ENCODE assay signal across 20 cellular contexts in the genomic region with DNA sequence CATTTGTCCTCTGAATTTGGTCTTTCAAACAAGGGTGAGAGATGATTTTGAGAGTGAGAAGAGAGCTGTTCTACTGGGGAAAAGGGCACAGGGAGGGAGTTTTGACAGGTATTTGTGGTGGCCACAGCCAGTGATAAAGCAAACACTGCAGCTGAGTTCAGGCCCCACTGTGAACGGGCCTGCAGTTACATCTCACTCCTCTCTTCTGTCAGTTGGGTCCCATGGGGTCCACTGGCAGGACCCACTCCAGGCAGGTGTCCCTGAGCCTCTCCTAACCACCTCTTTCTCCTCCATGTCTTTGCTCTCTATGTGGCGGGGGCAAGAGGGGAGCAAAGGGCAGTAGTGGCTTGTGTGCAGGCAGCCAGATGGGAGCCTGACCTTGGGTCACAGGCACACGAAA.
"Had no signal": no experiment of that assay in that cellular context is flagged by ENCODE, and none has a peak within 500 bp of the region (broad histone marks: within the 10 kb centered on the region; RNA-seq: fewer than 3 reads in every experiment).

No MANE protein-coding gene starts in this region.

- H3K4me3 Mint-ChIP-seq: IgD-negative memory B cell had no signal

- H3K4me2 ChIP-seq: KMS-11 had no signal

- H3K4me3 ChIP-seq: K562, SJSA1, SK-N-MC had no signal

- H3K27ac ChIP-seq: KMS-11, SJSA1, SK-N-MC had no signal

- H3K4me1 ChIP-seq: SJSA1 had no signal

- H3K4me1 Mint-ChIP-seq: IgD-negative memory B cell had no signal

- H3K9ac ChIP-seq: KMS-11 had no signal

- H3K9me3 ChIP-seq: SJSA1 had no signal

- H3K27me3 ChIP-seq: SJSA1 had no signal

- H3K27ac Mint-ChIP-seq: IgD-negative memory B cell had no signal

- FAIRE-seq: K562, RCC 7860 had no signal

- H3K36me3 Mint-ChIP-seq: IgD-negative memory B cell had no signal

- DNase-seq: MV-4-11, NCI-H1048, NCI-H1105, NCI-H146, NCI-H1694 treated with DMSO at 0.1 percent for 48 hours, NCI-H1930, NCI-H2081 treated with DMSO at 0.1 percent for 48 hours, NCI-H2171, NCI-H226, NCI-H510A, NCI-H524 treated with DMSO at 0.1 percent for 48 hours, NCI-H774, Right ventricle myocardium superior, SIG-M5 had no signal

- H3K36me3 ChIP-seq: SJSA1 had no signal
